ENCODE assay signal across 29 cellular contexts in the genomic region with DNA sequence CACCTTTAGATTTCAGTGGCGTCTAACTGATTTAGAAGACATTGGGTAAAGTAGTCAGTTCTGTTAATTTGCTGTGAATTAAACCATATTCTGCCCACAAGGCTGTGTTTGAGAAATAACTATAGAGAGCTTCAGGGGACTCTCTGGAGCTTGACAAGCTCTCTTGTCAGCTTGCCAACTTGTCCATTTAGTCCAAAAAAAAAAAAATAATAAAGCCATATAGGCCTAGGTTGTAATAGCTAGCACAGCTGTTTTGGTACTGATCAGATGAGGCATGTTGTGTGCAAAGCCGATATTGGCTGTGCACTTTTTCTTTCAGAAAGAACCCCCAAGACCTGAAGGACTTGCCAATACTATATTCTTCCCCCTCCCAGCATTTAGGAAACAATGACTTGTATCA.
"Had no signal": no experiment of that assay in that cellular context is flagged by ENCODE, and none has a peak within 500 bp of the region (broad histone marks: within the 10 kb centered on the region; RNA-seq: fewer than 3 reads in every experiment).

No MANE protein-coding gene starts in this region.

- H3K4me1 ChIP-seq: neural progenitor cell, right atrium auricular region, testis had no signal

- H3K4me3 ChIP-seq: heart left ventricle, neural progenitor cell, right atrium auricular region, testis, transverse colon had no signal

- DNase-seq: activated CD4-positive, alpha-beta T cell treated with anti-CD3 and anti-CD28 coated beads for 4 hours; activated CD4-positive, alpha-beta T cell treated with anti-CD3 and anti-CD28 coated beads, Interleukin-2, amount 50 U/mL, for 4 hours; activated CD8-positive, alpha-beta memory T cell treated with anti-CD3 and anti-CD28 coated beads, Interleukin-2, amount 50 U/mL, for 4 hours; activated gamma-delta T cell treated with Interleukin-2 at 50 U/mL for 16 hours; activated naive CD4-positive, alpha-beta T cell treated with anti-CD3 and anti-CD28 coated beads, Interleukin-2, amount 50 U/mL, for 16 hours; activated T-cell treated with anti-CD3 and anti-CD28 coated beads, Interleukin-2, amount 50 U/mL, for 24 hours; amniotic stem cell; brain microvascular endothelial cell; caudate nucleus; cortex of kidney; effector memory CD8-positive, alpha-beta T cell; foreskin fibroblast; heart left ventricle; hypothalamus; immature natural killer cell; kidney; left colon; midbrain; naive thymus-derived CD4-positive, alpha-beta T cell; occipital lobe; stimulated activated naive CD8-positive, alpha-beta T cell treated with anti-CD3 and anti-CD28 coated beads, Interleukin-15, Interleukin-2, amounts not matched to agents 100 U/mL and 50 U/mL, for 24 hours; T-helper 9 cell; testis; transverse colon had no signal

- H3K4me1 Mint-ChIP-seq: activated T-helper 17 cell treated with anti-CD3 and anti-CD28 coated beads, Interleukin-2, amount 50 U/mL, for 72 hours; neural progenitor cell had no signal

- H3K9ac ChIP-seq: neural progenitor cell had no signal

- H3K27me3 Mint-ChIP-seq: activated T-cell treated with anti-CD3 and anti-CD28 coated beads, Interleukin-2, amount 50 U/mL, for 24 hours; activated T-helper 17 cell treated with anti-CD3 and anti-CD28 coated beads, Interleukin-2, amount 50 U/mL, for 72 hours; effector memory CD8-positive, alpha-beta T cell; naive thymus-derived CD4-positive, alpha-beta T cell had no signal

- H3K27ac Mint-ChIP-seq: activated T-cell treated with anti-CD3 and anti-CD28 coated beads, Interleukin-2, amount 50 U/mL, for 24 hours; activated T-helper 17 cell treated with anti-CD3 and anti-CD28 coated beads, Interleukin-2, amount 50 U/mL, for 72 hours; effector memory CD8-positive, alpha-beta T cell; neural progenitor cell had no signal

- H3K4me2 ChIP-seq: neural progenitor cell had no signal

- H3K9me3 Mint-ChIP-seq: activated T-cell treated with anti-CD3 and anti-CD28 coated beads, Interleukin-2, amount 50 U/mL, for 24 hours; activated T-helper 17 cell treated with anti-CD3 and anti-CD28 coated beads, Interleukin-2, amount 50 U/mL, for 72 hours; effector memory CD8-positive, alpha-beta T cell; immature natural killer cell; naive thymus-derived CD4-positive, alpha-beta T cell; neural progenitor cell had no signal

- H3K27ac ChIP-seq: brain microvascular endothelial cell, heart left ventricle, neural progenitor cell, right atrium auricular region, testis, transverse colon, VCaP had no signal

- H3K4me3 Mint-ChIP-seq: activated T-cell treated with anti-CD3 and anti-CD28 coated beads, Interleukin-2, amount 50 U/mL, for 24 hours; activated T-helper 17 cell treated with anti-CD3 and anti-CD28 coated beads, Interleukin-2, amount 50 U/mL, for 72 hours; effector memory CD8-positive, alpha-beta T cell; immature natural killer cell; naive thymus-derived CD4-positive, alpha-beta T cell; neural progenitor cell had no signal

- H3K27me3 ChIP-seq: brain microvascular endothelial cell, heart left ventricle, neural progenitor cell, right atrium auricular region, testis, transverse colon had no signal

- ATAC-seq: activated T-helper 17 cell treated with anti-CD3 and anti-CD28 coated beads, Interleukin-2, amount 50 U/mL, for 72 hours; effector memory CD8-positive, alpha-beta T cell; esophagus mucosa; heart left ventricle; left colon; naive thymus-derived CD4-positive, alpha-beta T cell; stimulated activated naive CD8-positive, alpha-beta T cell treated with anti-CD3 and anti-CD28 coated beads, Interleukin-15, Interleukin-2, amounts not matched to agents 100 U/mL and 50 U/mL, for 24 hours had no signal

- H3K9me3 ChIP-seq: heart left ventricle, right atrium auricular region, testis, transverse colon had no signal
